Comparison of ENCODE assay signal across 1 cellular context in genomic region chr11:67401495-67402191, GRCh38.
A peak's percentile ranks its signal among the peaks of the same experiment; 100 is the strongest.
TF ChIP-seq lines count a peak whose summit lies in the region.

TSS of gene PPP1CA (minus strand) at chr11:67401858. CDS start at chr11:67401782, 76 bp downstream.

TF ChIP-seq in H1, 55 proteins besides CTCF, POLR2A, EP300 and RAD21 (continued from another document):
- TF ChIP-seq NANOG (IDR thresholded peaks at IDR 0.05; ENCODE audit: insufficient read depth, low read depth, low read length, poor library complexity, severe bottlenecking) (no peak), PHF8 (conservative IDR thresholded peaks at IDR 0.05; ENCODE audit: low read depth, low read length) (peak; percentile 86), TCF12 (IDR thresholded peaks at IDR 0.05; ENCODE audit: low read depth, low read length) (no peak), CHD1 (IDR thresholded peaks at IDR 0.05; ENCODE audit: low read depth, low read length) (no peak), POLR2AphosphoS5 (IDR thresholded peaks at IDR 0.05; ENCODE audit: low read depth, low read length) (peak; percentile 76), KDM5A (IDR thresholded peaks at IDR 0.05; ENCODE audit: low read length) (no peak), JUN (IDR thresholded peaks at IDR 0.05; ENCODE audit: low read depth, low read length) (no peak), FOSL1 (IDR thresholded peaks at IDR 0.05; ENCODE audit: insufficient read depth, low read depth, low read length) (no peak), NRF1 (IDR thresholded peaks at IDR 0.05; ENCODE audit: low read depth, low read length) (no peak), POU5F1 (IDR thresholded peaks at IDR 0.05; ENCODE audit: low read depth, low read length) (no peak), SIX5 (IDR thresholded peaks at IDR 0.05; ENCODE audit: low read depth, low read length) (no peak), SIRT6 (IDR thresholded peaks at IDR 0.05; ENCODE audit: low read length) (no peak), SRF (IDR thresholded peaks at IDR 0.05; ENCODE audit: low read depth, low read length) (no peak), CREB1 (IDR thresholded peaks at IDR 0.05) (no peak), KDM4A (IDR thresholded peaks at IDR 0.05; ENCODE audit: low read depth, low read length, severe bottlenecking) (peak; percentile 68), TAF1 (IDR thresholded peaks at IDR 0.05; ENCODE audit: low read depth, low read length) (peak; percentile 74), SIN3A (conservative IDR thresholded peaks at IDR 0.05 in 1 of 2, IDR thresholded peaks at IDR 0.05 in 1 of 2; ENCODE audit: low read depth in 1 of 2, low read length in 2 of 2) (0 out of 4 replicates have a peak, but pooled peaks of 1 of the 2 experiments have one; percentile 40), CBX8 (IDR thresholded peaks at IDR 0.05; ENCODE audit: borderline replicate concordance, low read depth, low read length) (no peak), E2F6 (IDR thresholded peaks at IDR 0.05) (peak; percentile 77), ASH2L (IDR thresholded peaks at IDR 0.05; ENCODE audit: low read length) (no peak), BCL11A (IDR thresholded peaks at IDR 0.05; ENCODE audit: low read depth in 2 of 2, low read length in 2 of 2) (no peak), CBX5 (IDR thresholded peaks at IDR 0.05; ENCODE audit: low read depth, low read length) (no peak), HDAC2 (IDR thresholded peaks at IDR 0.05; ENCODE audit: borderline replicate concordance in 1 of 2, low read depth in 2 of 2, low read length in 2 of 2) (no peak), YY1 (IDR thresholded peaks at IDR 0.05; ENCODE audit: low read depth, low read length) (peak; percentile 80; the same call in 1 of the 2 replicates), TEAD4 (IDR thresholded peaks at IDR 0.05; ENCODE audit: low read depth, low read length) (no peak), HDAC6 (IDR thresholded peaks at IDR 0.05; ENCODE audit: low read depth, low read length) (no peak), TAF7 (optimal IDR thresholded peaks at IDR 0.05; ENCODE audit: borderline replicate concordance, low read depth, low read length) (peak; percentile 64), JUND (IDR thresholded peaks at IDR 0.05; ENCODE audit: low read length) (no peak), RNF2 (IDR thresholded peaks at IDR 0.05; ENCODE audit: borderline replicate concordance, low read depth, low read length, missing control alignments, poor library complexity, severe bottlenecking) (no peak), EGR1 (IDR thresholded peaks at IDR 0.05; ENCODE audit: borderline replicate concordance, low read depth, low read length) (no peak), ATF3 (IDR thresholded peaks at IDR 0.05; ENCODE audit: insufficient read depth, low read depth, low read length) (no peak), SP2 (IDR thresholded peaks at IDR 0.05; ENCODE audit: low read length) (no peak)
- TF ChIP-seq, protein P1, sequence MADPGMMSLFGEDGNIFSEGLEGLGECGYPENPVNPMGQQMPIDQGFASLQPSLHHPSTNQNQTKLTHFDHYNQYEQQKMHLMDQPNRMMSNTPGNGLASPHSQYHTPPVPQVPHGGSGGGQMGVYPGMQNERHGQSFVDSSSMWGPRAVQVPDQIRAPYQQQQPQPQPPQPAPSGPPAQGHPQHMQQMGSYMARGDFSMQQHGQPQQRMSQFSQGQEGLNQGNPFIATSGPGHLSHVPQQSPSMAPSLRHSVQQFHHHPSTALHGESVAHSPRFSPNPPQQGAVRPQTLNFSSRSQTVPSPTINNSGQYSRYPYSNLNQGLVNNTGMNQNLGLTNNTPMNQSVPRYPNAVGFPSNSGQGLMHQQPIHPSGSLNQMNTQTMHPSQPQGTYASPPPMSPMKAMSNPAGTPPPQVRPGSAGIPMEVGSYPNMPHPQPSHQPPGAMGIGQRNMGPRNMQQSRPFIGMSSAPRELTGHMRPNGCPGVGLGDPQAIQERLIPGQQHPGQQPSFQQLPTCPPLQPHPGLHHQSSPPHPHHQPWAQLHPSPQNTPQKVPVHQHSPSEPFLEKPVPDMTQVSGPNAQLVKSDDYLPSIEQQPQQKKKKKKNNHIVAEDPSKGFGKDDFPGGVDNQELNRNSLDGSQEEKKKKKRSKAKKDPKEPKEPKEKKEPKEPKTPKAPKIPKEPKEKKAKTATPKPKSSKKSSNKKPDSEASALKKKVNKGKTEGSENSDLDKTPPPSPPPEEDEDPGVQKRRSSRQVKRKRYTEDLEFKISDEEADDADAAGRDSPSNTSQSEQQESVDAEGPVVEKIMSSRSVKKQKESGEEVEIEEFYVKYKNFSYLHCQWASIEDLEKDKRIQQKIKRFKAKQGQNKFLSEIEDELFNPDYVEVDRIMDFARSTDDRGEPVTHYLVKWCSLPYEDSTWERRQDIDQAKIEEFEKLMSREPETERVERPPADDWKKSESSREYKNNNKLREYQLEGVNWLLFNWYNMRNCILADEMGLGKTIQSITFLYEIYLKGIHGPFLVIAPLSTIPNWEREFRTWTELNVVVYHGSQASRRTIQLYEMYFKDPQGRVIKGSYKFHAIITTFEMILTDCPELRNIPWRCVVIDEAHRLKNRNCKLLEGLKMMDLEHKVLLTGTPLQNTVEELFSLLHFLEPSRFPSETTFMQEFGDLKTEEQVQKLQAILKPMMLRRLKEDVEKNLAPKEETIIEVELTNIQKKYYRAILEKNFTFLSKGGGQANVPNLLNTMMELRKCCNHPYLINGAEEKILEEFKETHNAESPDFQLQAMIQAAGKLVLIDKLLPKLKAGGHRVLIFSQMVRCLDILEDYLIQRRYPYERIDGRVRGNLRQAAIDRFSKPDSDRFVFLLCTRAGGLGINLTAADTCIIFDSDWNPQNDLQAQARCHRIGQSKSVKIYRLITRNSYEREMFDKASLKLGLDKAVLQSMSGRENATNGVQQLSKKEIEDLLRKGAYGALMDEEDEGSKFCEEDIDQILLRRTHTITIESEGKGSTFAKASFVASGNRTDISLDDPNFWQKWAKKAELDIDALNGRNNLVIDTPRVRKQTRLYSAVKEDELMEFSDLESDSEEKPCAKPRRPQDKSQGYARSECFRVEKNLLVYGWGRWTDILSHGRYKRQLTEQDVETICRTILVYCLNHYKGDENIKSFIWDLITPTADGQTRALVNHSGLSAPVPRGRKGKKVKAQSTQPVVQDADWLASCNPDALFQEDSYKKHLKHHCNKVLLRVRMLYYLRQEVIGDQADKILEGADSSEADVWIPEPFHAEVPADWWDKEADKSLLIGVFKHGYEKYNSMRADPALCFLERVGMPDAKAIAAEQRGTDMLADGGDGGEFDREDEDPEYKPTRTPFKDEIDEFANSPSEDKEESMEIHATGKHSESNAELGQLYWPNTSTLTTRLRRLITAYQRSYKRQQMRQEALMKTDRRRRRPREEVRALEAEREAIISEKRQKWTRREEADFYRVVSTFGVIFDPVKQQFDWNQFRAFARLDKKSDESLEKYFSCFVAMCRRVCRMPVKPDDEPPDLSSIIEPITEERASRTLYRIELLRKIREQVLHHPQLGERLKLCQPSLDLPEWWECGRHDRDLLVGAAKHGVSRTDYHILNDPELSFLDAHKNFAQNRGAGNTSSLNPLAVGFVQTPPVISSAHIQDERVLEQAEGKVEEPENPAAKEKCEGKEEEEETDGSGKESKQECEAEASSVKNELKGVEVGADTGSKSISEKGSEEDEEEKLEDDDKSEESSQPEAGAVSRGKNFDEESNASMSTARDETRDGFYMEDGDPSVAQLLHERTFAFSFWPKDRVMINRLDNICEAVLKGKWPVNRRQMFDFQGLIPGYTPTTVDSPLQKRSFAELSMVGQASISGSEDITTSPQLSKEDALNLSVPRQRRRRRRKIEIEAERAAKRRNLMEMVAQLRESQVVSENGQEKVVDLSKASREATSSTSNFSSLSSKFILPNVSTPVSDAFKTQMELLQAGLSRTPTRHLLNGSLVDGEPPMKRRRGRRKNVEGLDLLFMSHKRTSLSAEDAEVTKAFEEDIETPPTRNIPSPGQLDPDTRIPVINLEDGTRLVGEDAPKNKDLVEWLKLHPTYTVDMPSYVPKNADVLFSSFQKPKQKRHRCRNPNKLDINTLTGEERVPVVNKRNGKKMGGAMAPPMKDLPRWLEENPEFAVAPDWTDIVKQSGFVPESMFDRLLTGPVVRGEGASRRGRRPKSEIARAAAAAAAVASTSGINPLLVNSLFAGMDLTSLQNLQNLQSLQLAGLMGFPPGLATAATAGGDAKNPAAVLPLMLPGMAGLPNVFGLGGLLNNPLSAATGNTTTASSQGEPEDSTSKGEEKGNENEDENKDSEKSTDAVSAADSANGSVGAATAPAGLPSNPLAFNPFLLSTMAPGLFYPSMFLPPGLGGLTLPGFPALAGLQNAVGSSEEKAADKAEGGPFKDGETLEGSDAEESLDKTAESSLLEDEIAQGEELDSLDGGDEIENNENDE (IDR thresholded peaks at IDR 0.05; ENCODE audit: insufficient replicate concordance, low read length) = no peak
